In the genomic region with DNA sequence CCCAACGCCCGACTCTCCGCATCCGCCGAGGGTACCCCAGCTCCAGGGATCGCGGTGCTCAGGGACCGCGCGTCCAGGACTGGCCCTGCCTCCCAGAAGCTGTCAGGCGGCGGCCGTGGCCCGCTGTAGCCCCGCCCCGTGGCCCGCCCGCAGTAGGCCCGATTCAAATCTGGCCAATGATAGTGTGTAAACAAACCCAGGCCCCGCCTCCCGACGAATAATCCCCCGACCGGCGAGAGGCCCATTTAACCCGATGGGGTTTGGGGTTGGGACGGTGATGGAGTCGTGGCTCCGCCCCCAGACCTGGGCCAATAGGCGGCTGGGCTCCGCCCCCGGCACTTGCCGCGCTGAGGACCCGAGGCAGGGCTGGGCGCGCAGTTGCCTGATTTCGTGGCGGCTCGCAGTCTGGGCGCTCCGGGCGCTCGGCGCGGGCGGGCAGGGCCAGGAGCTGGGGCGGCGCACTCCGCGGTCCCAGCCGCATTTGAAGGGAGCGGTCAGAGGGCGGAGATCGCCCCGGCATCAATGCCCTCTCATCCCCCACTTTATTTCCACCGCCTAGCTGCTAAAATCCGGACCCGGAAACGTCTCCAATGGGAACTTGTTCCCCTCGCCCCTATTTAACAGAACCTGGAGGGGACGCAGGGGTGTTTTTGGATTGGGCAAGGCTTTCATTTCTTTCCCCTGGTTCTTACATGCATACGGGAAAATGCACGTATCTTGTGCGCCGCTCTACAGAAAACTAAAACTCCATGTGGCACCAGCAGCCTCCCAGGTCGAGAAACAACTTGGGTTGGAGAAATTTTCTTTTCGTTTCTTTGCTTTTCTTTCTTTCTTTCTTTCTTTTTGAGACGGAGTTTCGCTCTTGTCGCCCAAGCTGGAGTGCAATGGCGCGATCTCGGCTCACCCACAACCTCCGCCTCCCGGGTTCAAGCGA, we compare ENCODE assay signal across 8 cellular contexts. TPM values are rescaled to one million over a fixed set of nuclear protein-coding genes. Genes with fewer than 3 reads are reported as not detected.
DNase-seq lines count a peak whose midpoint lies in the region; TF ChIP-seq lines count a peak whose summit lies in the region.

No MANE protein-coding gene starts in this region.

- no peaks in the 10 kb centered on the region for H3K79me1 ChIP-seq in H9 (ENCODE audit: insufficient read depth, low read depth, low read length, poor library complexity, severe bottlenecking)

- H3K27ac ChIP-seq in H9 (ENCODE audit: insufficient read length, low read depth, low read length), result no peak overlapping the region

- no peak overlapping the region for H3K4ac ChIP-seq in H9 (ENCODE audit: low read depth, low read length)

- H4K20me1 ChIP-seq in H9 (ENCODE audit: control insufficient read depth, insufficient read depth, insufficient read length), result no peaks in the 10 kb centered on the region

- H3K4me3 Mint-ChIP-seq in H9 (peak overlapping the region; percentile 77 to 89), nephron progenitor cell (peak overlapping the region; percentile 88)
- H3K4me3 Mint-ChIP-seq in stimulated activated naive CD8-positive, alpha-beta T cell treated with anti-CD3 and anti-CD28 coated beads, Interleukin-15, Interleukin-2, amounts not matched to agents 100 ng/mL and 50 ng/mL, for 24 hours, result peak overlapping the region; percentile 86

- peaks cover 11% of the 10 kb centered on the region for H3K23me2 ChIP-seq in H9 (ENCODE audit: insufficient read length, low read depth, low read length, poor library complexity, severe bottlenecking)

- H4K91ac ChIP-seq in H9 (ENCODE audit: insufficient read length, low read depth, low read length), result no peak overlapping the region

- H3K9me3 Mint-ChIP-seq in H9 (no peaks in the 10 kb centered on the region), nephron progenitor cell (no peaks in the 10 kb centered on the region)
- no peaks in the 10 kb centered on the region for H3K9me3 Mint-ChIP-seq in stimulated activated naive CD8-positive, alpha-beta T cell treated with anti-CD3 and anti-CD28 coated beads, Interleukin-15, Interleukin-2, amounts not matched to agents 100 ng/mL and 50 ng/mL, for 24 hours

- peak overlapping the region; percentile 62; the same call in 1 of the 2 replicates for H3K14ac ChIP-seq in H9 (ENCODE audit: insufficient read depth, low read length)

- no peak overlapping the region for H2AFZ ChIP-seq in H9 (ENCODE audit: low read length)

- peaks cover 15 to 25% of the 10 kb centered on the region in 2 experiments for H3K4me1 Mint-ChIP-seq in H9
- peaks cover 17% of the 10 kb centered on the region for H3K4me1 Mint-ChIP-seq in nephron progenitor cell
- H3K4me1 Mint-ChIP-seq in stimulated activated naive CD8-positive, alpha-beta T cell treated with anti-CD3 and anti-CD28 coated beads, Interleukin-15, Interleukin-2, amounts not matched to agents 100 ng/mL and 50 ng/mL, for 24 hours (ENCODE audit: low read depth), result peaks cover 29% of the 10 kb centered on the region

- no CpG with 5 or more reads among the region's 77 CpGs for WGBS in H9 (ENCODE audit: extremely low coverage, insufficient read length, low lambda C conversion rate)

- H3K4me1 ChIP-seq in ES-I3 (ENCODE audit: insufficient read depth, low read length) (no peaks in the 10 kb centered on the region), H9 (ENCODE audit: insufficient read depth, low read length) (no peaks in the 10 kb centered on the region)

- H3K9me3 ChIP-seq in ES-I3 (ENCODE audit: control insufficient read depth, insufficient read depth, low read length) (no peaks in the 10 kb centered on the region), H9 (ENCODE audit: control insufficient read depth, low read depth, low read length) (no peaks in the 10 kb centered on the region)

- peak overlapping the region; percentile 20 for H3K18ac ChIP-seq in H9 (ENCODE audit: insufficient read length, low read depth, low read length)

- peak overlapping the region; percentile 75 for H3K4me2 ChIP-seq in H9 (ENCODE audit: insufficient read depth, insufficient read length, low read length)

- H3K9ac ChIP-seq in ES-I3 (ENCODE audit: low read depth, low read length), result peak overlapping the region; percentile 97
- peak overlapping the region; percentile 73 for H3K9ac ChIP-seq in H9 (ENCODE audit: extremely low read depth, insufficient read length, low read length)

- no peak overlapping the region for H2BK20ac ChIP-seq in H9 (ENCODE audit: low read depth, low read length, poor library complexity, severe bottlenecking)

- no peaks in the 10 kb centered on the region for H3K36me3 ChIP-seq in ES-I3 (ENCODE audit: insufficient read depth, low read length)

- H3K36me3 Mint-ChIP-seq in H9 (ENCODE audit: insufficient read depth in 1 of 3, low read depth in 3 of 3) (no peaks in the 10 kb centered on the region), nephron progenitor cell (ENCODE audit: low read depth) (no peaks in the 10 kb centered on the region)
- H3K36me3 Mint-ChIP-seq in stimulated activated naive CD8-positive, alpha-beta T cell treated with anti-CD3 and anti-CD28 coated beads, Interleukin-15, Interleukin-2, amounts not matched to agents 100 ng/mL and 50 ng/mL, for 24 hours (ENCODE audit: low read depth), result no peaks in the 10 kb centered on the region

- no peak overlapping the region for H4K8ac ChIP-seq in H9 (replicated peaks; ENCODE audit: insufficient read length, low read depth, low read length)

- no peak overlapping the region for H2BK5ac ChIP-seq in H9 (ENCODE audit: insufficient read length, low read length)

- H3K56ac ChIP-seq in H9 (ENCODE audit: insufficient read length, low read depth, low read length), result no peak overlapping the region

- no peak overlapping the region for H4K5ac ChIP-seq in H9 (ENCODE audit: insufficient read length, low read depth, low read length)

- no peaks in the 10 kb centered on the region for H3K27me3 ChIP-seq in H9 (ENCODE audit: insufficient read depth, low read length)

- H2AK5ac ChIP-seq in H9 (ENCODE audit: insufficient read length, low read length), result no peak overlapping the region

- H2BK120ac ChIP-seq in H9 (ENCODE audit: low read depth, low read length, poor library complexity, severe bottlenecking), result no peak overlapping the region

- peak; percentile 88 for TF ChIP-seq POLR2A in Raji (IDR thresholded peaks at IDR 0.05; ENCODE audit: insufficient read depth, low read depth, low read length)

- TF ChIP-seq CTCF in H9 (conservative IDR thresholded peaks at IDR 0.05) (no peak), nephron progenitor cell (IDR thresholded peaks at IDR 0.05) (no peak)

- H3T11ph ChIP-seq in H9 (ENCODE audit: low read length), result no peak overlapping the region

- H3K27ac Mint-ChIP-seq in H9, result peak overlapping the region; percentile 91 to 96 (median 95); a peak in 6 of 7 replicates
- peak overlapping the region; percentile 87 for H3K27ac Mint-ChIP-seq in nephron progenitor cell
- H3K27ac Mint-ChIP-seq in stimulated activated naive CD8-positive, alpha-beta T cell treated with anti-CD3 and anti-CD28 coated beads, Interleukin-15, Interleukin-2, amounts not matched to agents 100 ng/mL and 50 ng/mL, for 24 hours, result peak overlapping the region; percentile 76

- peak; percentile 100 for DNase-seq in H9
- peak; percentile 99 for DNase-seq in M059J (ENCODE audit: low read depth)
- peak; percentile 100 for DNase-seq in activated effector memory CD4-positive, alpha-beta T cell treated with anti-CD3 and anti-CD28 coated beads, Interleukin-2, amount 50 U/mL, for 16 hours
- DNase-seq in fibroblast of the conjunctiva (ENCODE audit: low read depth), result peak; percentile 97
- DNase-seq in nephron progenitor cell, result peak; percentile 99

- no peaks in the 10 kb centered on the region for H3K79me2 ChIP-seq in H9 (ENCODE audit: insufficient read depth, low read length)

- H3K23ac ChIP-seq in H9 (ENCODE audit: insufficient read length, low read depth, low read length), result no peak overlapping the region

- H3K27me3 Mint-ChIP-seq in H9 (ENCODE audit: low read depth), result no peaks in the 10 kb centered on the region; the same call in 1 of the 2 replicates
- peaks cover 52% of the 10 kb centered on the region for H3K27me3 Mint-ChIP-seq in nephron progenitor cell (ENCODE audit: low read depth, poor library complexity)
- no peaks in the 10 kb centered on the region for H3K27me3 Mint-ChIP-seq in stimulated activated naive CD8-positive, alpha-beta T cell treated with anti-CD3 and anti-CD28 coated beads, Interleukin-15, Interleukin-2, amounts not matched to agents 100 ng/mL and 50 ng/mL, for 24 hours

- H2BK12ac ChIP-seq in H9 (ENCODE audit: insufficient read length, low read depth, low read length), result no peak overlapping the region

- no peak overlapping the region for H2BK15ac ChIP-seq in H9 (ENCODE audit: low read depth, low read length)

RNA-seq across cellular contexts. Expression of a gene that starts 8.4 kb away (rescaled TPM):
- total RNA-seq in H9 (2021), result 26.8 and 29.3 TPM in 2 replicates
- total RNA-seq in M059J (2014; rRNA removed; shearing (Covaris generic)), result 2.7 and 5.3 TPM in 2 replicates

RNA-seq across cellular contexts. Expression of a gene that starts 27.6 kb away (rescaled TPM):
- total RNA-seq in H9 (2021), result not detected in 2 replicates
- total RNA-seq in M059J (2014; rRNA removed; shearing (Covaris generic)), result 0.27 TPM in 1 of 2 replicates, not detected in the other
